ENCODE assay signal across 26 cellular contexts in genomic region chr15:93221754-93222153, GRCh38.
"Had no signal": no experiment of that assay in that cellular context is flagged by ENCODE, and none has a peak within 500 bp of the region (broad histone marks: within the 10 kb centered on the region; RNA-seq: fewer than 3 reads in every experiment).

No MANE protein-coding gene starts in this region.

- H3K27ac ChIP-seq: coronary artery, esophagus squamous epithelium, gastrocnemius medialis, pancreas, psoas muscle, right atrium auricular region, spleen, upper lobe of left lung, WERI-Rb-1 had no signal

- H3K9me3 ChIP-seq: esophagus squamous epithelium, gastrocnemius medialis, pancreas, psoas muscle, right atrium auricular region, upper lobe of left lung had no signal

- H3K9me3 Mint-ChIP-seq: activated naive CD8-positive, alpha-beta T cell treated with anti-CD3 and anti-CD28 coated beads for 36 hours; activated T-cell treated with anti-CD3 and anti-CD28 coated beads, Interleukin-2, amount 50 U/mL, for 24 hours had no signal

- H3K4me3 ChIP-seq: coronary artery, esophagus squamous epithelium, gastrocnemius medialis, pancreas, psoas muscle, right atrium auricular region, spleen, upper lobe of left lung had no signal

- H3K4me1 ChIP-seq: esophagus squamous epithelium, pancreas had no signal

- H3K36me3 Mint-ChIP-seq: activated naive CD8-positive, alpha-beta T cell treated with anti-CD3 and anti-CD28 coated beads for 36 hours had no signal

- H3K4me3 Mint-ChIP-seq: activated naive CD8-positive, alpha-beta T cell treated with anti-CD3 and anti-CD28 coated beads for 36 hours; activated T-cell treated with anti-CD3 and anti-CD28 coated beads, Interleukin-2, amount 50 U/mL, for 24 hours; nephron had no signal

- H3K27ac Mint-ChIP-seq: activated naive CD8-positive, alpha-beta T cell treated with anti-CD3 and anti-CD28 coated beads for 36 hours; activated T-cell treated with anti-CD3 and anti-CD28 coated beads, Interleukin-2, amount 50 U/mL, for 24 hours; nephron had no signal

- H3K36me3 ChIP-seq: esophagus squamous epithelium, gastrocnemius medialis, pancreas, right atrium auricular region, spleen, upper lobe of left lung, WERI-Rb-1 had no signal

- FAIRE-seq: bronchial epithelial cell, endometrium, islet of Langerhans, pancreas, TTC549 had no signal

- ATAC-seq: gastrocnemius medialis, pancreas, psoas muscle had no signal

- H3K27me3 ChIP-seq: esophagus squamous epithelium, gastrocnemius medialis, pancreas, right atrium auricular region, spleen, upper lobe of left lung had no signal

- DNase-seq: activated CD4-positive, alpha-beta T cell treated with anti-CD3 and anti-CD28 coated beads for 1 hour; activated CD4-positive, alpha-beta T cell treated with anti-CD3 and anti-CD28 coated beads, Interleukin-2, amount 50 U/mL, for 4 hours; activated CD8-positive, alpha-beta memory T cell treated with anti-CD3 and anti-CD28 coated beads for 24 hours; activated CD8-positive, alpha-beta memory T cell treated with anti-CD3 and anti-CD28 coated beads, Interleukin-2, amount 50 U/mL, for 4 hours; activated naive CD4-positive, alpha-beta T cell treated with Interleukin-2 at 50 U/mL for 16 hours; activated naive CD8-positive, alpha-beta T cell treated with anti-CD3 and anti-CD28 coated beads for 36 hours; activated T-cell treated with anti-CD3 and anti-CD28 coated beads, Interleukin-2, amount 50 U/mL, for 24 hours; amygdala; esophagus squamous epithelium; gastrocnemius medialis; hypothalamus; pancreas; psoas muscle; spleen; stimulated activated CD4-positive, alpha-beta T cell treated with anti-CD3 and anti-CD28 coated beads, Interleukin-4, amount 100 ng/mL, for 1 hour; stimulated activated naive CD4-positive, alpha-beta T cell treated with Interleukin-2 at 50 U/mL for 16 hours; SW 1271; upper lobe of left lung; WERI-Rb-1 had no signal
